1 cellular context compared by ENCODE assay signal in genomic region chr11:12860827-12861226, GRCh38.
TF ChIP-seq lines count a peak whose summit lies in the region.

No MANE protein-coding gene starts in this region.

TF ChIP-seq in K562, 482 proteins besides CTCF, POLR2A, EP300 and RAD21 (continued from another document):
- no peak for TF ChIP-seq MLX (CRISPR knock-in tag; conservative IDR thresholded peaks at IDR 0.05)
- TF ChIP-seq ELF4 (CRISPR knock-in tag; IDR thresholded peaks at IDR 0.05): no peak
- no peak for TF ChIP-seq HDGF (IDR thresholded peaks at IDR 0.05)
- no peak for TF ChIP-seq ZBTB33 (CRISPR knock-in tag; IDR thresholded peaks at IDR 0.05)
